ENCODE assay signal across 13 cellular contexts in genomic region chr2:218732761-218733158, GRCh38. TPM values are rescaled to one million over a fixed set of nuclear protein-coding genes. Genes with fewer than 3 reads are reported as not detected.
DNase-seq lines count a peak whose midpoint lies in the region; TF ChIP-seq lines count a peak whose summit lies in the region.
"Had no signal": no experiment of that assay in that cellular context is flagged by ENCODE, and none has a peak within 500 bp of the region (broad histone marks: within the 10 kb centered on the region; RNA-seq: fewer than 3 reads in every experiment).

No MANE protein-coding gene starts in this region.

- H3K4me3 ChIP-seq in brain microvascular endothelial cell (ENCODE audit: low read depth, low read length): no peak overlapping the region
- no peak overlapping the region for H3K4me3 ChIP-seq in CD4-positive, alpha-beta memory T cell (ENCODE audit: low read length in 2 of 2)

- intact Hi-C loops in CD4-positive, alpha-beta memory T cell (cut with micrococcal nuclease): no loop called here

- peak overlapping the region; percentile 28 for H3K27ac Mint-ChIP-seq in activated CD4-positive, alpha-beta T cell treated with anti-CD3 and anti-CD28 coated beads, Interleukin-2, amount 10 ng/mL, durations not matched to agents 7 days and 5 days
- H3K27ac Mint-ChIP-seq in CD4-positive, alpha-beta memory T cell: no peak overlapping the region

- H3K4me1 Mint-ChIP-seq in activated CD4-positive, alpha-beta T cell treated with anti-CD3 and anti-CD28 coated beads, Interleukin-2, amount 10 ng/mL, durations not matched to agents 7 days and 5 days: peaks cover 22% of the 10 kb centered on the region
- H3K4me1 Mint-ChIP-seq in CD4-positive, alpha-beta memory T cell: peaks cover 13 to 17% (median 14%) of the 10 kb centered on the region in 4 donors

- no peaks in the 10 kb centered on the region for H3K27me3 Mint-ChIP-seq in activated CD4-positive, alpha-beta T cell treated with anti-CD3 and anti-CD28 coated beads, Interleukin-2, amount 10 ng/mL, durations not matched to agents 7 days and 5 days
- H3K27me3 Mint-ChIP-seq in CD4-positive, alpha-beta memory T cell: no peaks in the 10 kb centered on the region
- H3K27me3 Mint-ChIP-seq: stimulated activated naive CD8-positive, alpha-beta T cell treated with anti-CD3 and anti-CD28 coated beads, Interleukin-15, amount 100 ng/mL, for 72 hours had no signal

- TF ChIP-seq CTCF in brain microvascular endothelial cell (IDR thresholded peaks at IDR 0.05; ENCODE audit: low read depth, low read length, missing control alignments): no peak

- no peaks in the 10 kb centered on the region for H3K9me3 ChIP-seq in CD4-positive, alpha-beta memory T cell (ENCODE audit: control insufficient read depth in 1 of 2, low read length in 2 of 2)

- H3K27ac ChIP-seq in brain microvascular endothelial cell (peak overlapping the region; percentile 94), substantia nigra (ENCODE audit: low read depth, low read length, poor library complexity, severe bottlenecking) (peak overlapping the region; percentile 95)
- H3K27ac ChIP-seq in CD4-positive, alpha-beta memory T cell (ENCODE audit: low read depth, low read length): no peak overlapping the region

- H3K36me3 ChIP-seq in brain microvascular endothelial cell (replicated peaks): peaks cover 3% of the 10 kb centered on the region
- no peaks in the 10 kb centered on the region for H3K36me3 ChIP-seq in CD4-positive, alpha-beta memory T cell (ENCODE audit: insufficient read depth, low read length)

- no peak overlapping the region for H3K4me3 Mint-ChIP-seq in activated CD4-positive, alpha-beta T cell treated with anti-CD3 and anti-CD28 coated beads, Interleukin-2, amount 10 ng/mL, durations not matched to agents 7 days and 5 days
- H3K4me3 Mint-ChIP-seq in CD4-positive, alpha-beta memory T cell: no peak overlapping the region

- peaks cover 11% of the 10 kb centered on the region for H3K4me1 ChIP-seq in CD4-positive, alpha-beta memory T cell (ENCODE audit: insufficient read depth, low read length)

- in situ Hi-C loops in brain microvascular endothelial cell (cut with HindIII; ENCODE audit: low pct_ligation_motif_present, low sequenced_read_pairs): no loop called here

- DNase-seq in activated CD4-positive, alpha-beta T cell treated with anti-CD3 and anti-CD28 coated beads, Interleukin-2, amount 10 ng/mL, durations not matched to agents 7 days and 5 days: no peak
- DNase-seq in activated CD4-positive, alpha-beta T cell treated with anti-CD3 and anti-CD28 coated beads, Interleukin-2, amount 50 U/mL, for 1 hour: no peak
- DNase-seq in brain microvascular endothelial cell: no peak
- peak; percentile 50 for DNase-seq in kidney tubule cell (ENCODE audit: low spot score)
- DNase-seq in substantia nigra (lab: John Stamatoyannopoulos, UW): no peak
- no peak for DNase-seq in NCI-H2029 (lab: John Stamatoyannopoulos, UW)
- no peak for DNase-seq in CD4-positive, alpha-beta memory T cell
- no peak for DNase-seq in OCI-M2 (lab: John Stamatoyannopoulos, UW; ENCODE audit: unreplicated experiment)
- DNase-seq: NCI-H446; SIG-M5; stimulated activated CD4-positive, alpha-beta T cell treated with anti-CD3 and anti-CD28 coated beads, Interleukin-4, amount 100 ng/mL, for 24 hours; stimulated activated naive CD8-positive, alpha-beta T cell treated with anti-CD3 and anti-CD28 coated beads, Interleukin-15, amount 100 ng/mL, for 72 hours had no signal

- H3K27me3 ChIP-seq in brain microvascular endothelial cell (replicated peaks): no peaks in the 10 kb centered on the region
- no peaks in the 10 kb centered on the region for H3K27me3 ChIP-seq in CD4-positive, alpha-beta memory T cell (ENCODE audit: insufficient read depth, low read length)

- peaks cover 9% of the 10 kb centered on the region for H3K36me3 Mint-ChIP-seq in activated CD4-positive, alpha-beta T cell treated with anti-CD3 and anti-CD28 coated beads, Interleukin-2, amount 10 ng/mL, durations not matched to agents 7 days and 5 days (ENCODE audit: low read depth)
- peaks cover 33 to 35% of the 10 kb centered on the region in 2 donors for H3K36me3 Mint-ChIP-seq in CD4-positive, alpha-beta memory T cell

- H3K9me3 Mint-ChIP-seq in activated CD4-positive, alpha-beta T cell treated with anti-CD3 and anti-CD28 coated beads, Interleukin-2, amount 10 ng/mL, durations not matched to agents 7 days and 5 days: peaks cover 1% of the 10 kb centered on the region
- peaks cover 1 to 2% (median 1%) of the 10 kb centered on the region in 8 donors for H3K9me3 Mint-ChIP-seq in CD4-positive, alpha-beta memory T cell
- H3K9me3 Mint-ChIP-seq: activated naive CD4-positive, alpha-beta T cell treated with anti-CD3 and anti-CD28 coated beads, Interleukin-2, amount 50 U/mL, for 72 hours had no signal

- CTCF ChIA-PET in activated CD4-positive, alpha-beta T cell treated with anti-CD3 and anti-CD28 coated beads, Interleukin-2, amount 10 ng/mL, durations not matched to agents 7 days and 5 days (lab: Charles Lee): interaction anchor here (0.7 to 4.0 kb wide), 4 partner anchors 10 to 165 kb away, joined by 3 to 15 read pairs (median 6); no protein-coding TSS in a partner anchor
- CTCF ChIA-PET in CD4-positive, alpha-beta memory T cell (lab: Charles Lee; ENCODE audit: partially characterized antibody): interaction anchor here (1.5 kb wide), 1 partner anchor 84 kb away, joined by 5 read pairs; no protein-coding TSS in a partner anchor

- POLR2A ChIA-PET in activated CD4-positive, alpha-beta T cell treated with anti-CD3 and anti-CD28 coated beads, Interleukin-2, amount 10 ng/mL, durations not matched to agents 7 days and 5 days (lab: Charles Lee): no interaction called here
- POLR2A ChIA-PET in CD4-positive, alpha-beta memory T cell (lab: Charles Lee; ENCODE audit: partially characterized antibody): no interaction called here

RNA-seq across cellular contexts. Expression of gene TTLL4, which starts 22.1 kb away (rescaled TPM):
- 10 to 100 TPM; 31.6 TPM for total RNA-seq in activated CD4-positive, alpha-beta T cell treated with anti-CD3 and anti-CD28 coated beads, Interleukin-2, amount 10 ng/mL, durations not matched to agents 7 days and 5 days
- 10 to 100 TPM; 23.1 to 26.1 TPM for total RNA-seq in CD4-positive, alpha-beta memory T cell
- 1 to 10 TPM in 1 of 2 donors, under 1 TPM in 1; 0.36 to 5.3 TPM for polyA plus RNA-seq in CD4-positive, alpha-beta memory T cell

RNA-seq across cellular contexts. Expression of gene CYP27A1, which starts 49.2 kb away (rescaled TPM):
- under 1 TPM; 0.08 to 0.22 TPM for total RNA-seq in activated CD4-positive, alpha-beta T cell treated with anti-CD3 and anti-CD28 coated beads, Interleukin-2, amount 10 ng/mL, durations not matched to agents 7 days and 5 days
- 1 to 10 TPM; 7.2 to 8.1 TPM for total RNA-seq in CD4-positive, alpha-beta memory T cell
- polyA plus RNA-seq in CD4-positive, alpha-beta memory T cell: under 1 TPM in 1 of 2 donors, not detected in 1; 0.15 TPM

Comparison
In these comparisons a context has a peak if more than half of its experiments do, and no peak if none do; other contexts are left out.
1. RNA of gene CYP27A1, which starts 49.2 kb away (total RNA-seq): 7.2 to 8.1 TPM in CD4-positive, alpha-beta memory T cell; 0.08 to 0.22 TPM in activated CD4-positive, alpha-beta T cell treated with anti-CD3 and anti-CD28 coated beads, Interleukin-2, amount 10 ng/mL, durations not matched to agents 7 days and 5 days; every median in the first group is over 4 times any median in the second.